ENCODE assay signal across 11 cellular contexts in the genomic region with DNA sequence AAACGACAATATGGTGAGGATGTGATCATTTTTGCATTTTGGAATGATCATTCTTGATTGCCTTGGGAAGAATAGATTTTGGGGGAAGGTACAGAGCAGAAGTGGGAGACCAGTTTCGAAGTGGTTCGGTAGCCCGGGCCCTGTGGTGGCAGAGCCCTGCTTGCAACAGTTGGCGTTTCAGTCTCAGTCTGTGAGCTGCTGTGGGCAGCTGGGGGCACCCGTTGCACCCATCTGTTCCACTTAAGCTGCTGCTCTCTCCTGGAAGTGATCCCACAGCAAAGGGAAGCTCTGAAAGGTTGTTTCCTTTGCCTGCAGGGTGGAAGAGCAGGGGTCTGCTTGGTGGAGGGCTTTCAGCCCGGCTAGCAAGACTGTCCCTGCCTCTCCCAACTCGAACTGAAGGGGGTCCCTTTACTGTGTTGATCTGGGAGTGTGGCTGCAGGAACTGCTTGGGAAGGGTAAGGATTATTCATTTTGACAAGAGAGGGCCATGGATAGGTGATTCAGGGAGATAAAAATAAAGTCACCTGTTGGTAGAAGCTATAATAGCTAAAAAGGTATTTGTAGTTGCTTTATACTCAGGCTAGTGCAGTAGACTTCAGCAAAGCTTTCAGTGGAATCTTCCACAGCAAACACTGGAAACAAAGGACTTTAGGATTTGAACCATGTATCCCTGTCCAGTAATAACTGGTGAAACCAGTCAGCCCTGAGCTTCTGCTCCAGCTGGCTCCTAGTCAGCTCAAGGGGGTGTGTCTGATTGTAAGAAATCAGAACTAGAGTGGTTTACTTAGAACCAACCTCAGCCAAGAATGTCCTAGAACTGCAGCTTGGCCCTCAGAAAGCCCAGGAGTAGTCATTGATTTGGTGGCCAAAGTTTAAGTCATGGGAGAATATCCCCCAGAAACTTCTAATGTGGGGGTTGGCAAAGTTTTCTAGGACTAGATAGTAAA. TPM values are rescaled to one million over a fixed set of nuclear protein-coding genes. Genes with fewer than 3 reads are reported as not detected.
A peak's percentile ranks its signal among the peaks of the same experiment; 100 is the strongest.
DNase-seq lines count a peak whose midpoint lies in the region; ATAC-seq lines count a peak whose summit lies in the region.
"Had no signal": no experiment of that assay in that cellular context is flagged by ENCODE, and none has a peak within 500 bp of the region (broad histone marks: within the 10 kb centered on the region; RNA-seq: fewer than 3 reads in every experiment).

No MANE protein-coding gene starts in this region.

- intact Hi-C loops in right cardiac atrium (cut with DNase I), result no loop called here
- intact Hi-C loops in sciatic nerve (cut with DNase I), result no loop called here

- no peak overlapping the region for H3K4me3 ChIP-seq in right cardiac atrium (ENCODE audit: low read length)

- no peaks in the 10 kb centered on the region for H3K27me3 ChIP-seq in right cardiac atrium (ENCODE audit: control insufficient read depth, insufficient read depth)

- H3K4me1 ChIP-seq in right cardiac atrium (ENCODE audit: control insufficient read depth, insufficient read depth, low read length), result peaks cover 28% of the 10 kb centered on the region

- ATAC-seq in right cardiac atrium (no peak), sciatic nerve (peak; percentile 63)

- peak; percentile 64 for DNase-seq in D341Med (ENCODE audit: low spot score)
- DNase-seq in NCI-H82 (lab: John Stamatoyannopoulos, UW), result peak; percentile 80
- peak; percentile 45 to 75 (median 61) for DNase-seq in right cardiac atrium
- no peak for DNase-seq in sciatic nerve (ENCODE audit: low spot score)
- no peak for DNase-seq in ecto neural progenitor cell (ENCODE audit: low spot score)
- no peak for DNase-seq in SKM-1 treated with dmso at 0.1 percent for 144 hours (lab: John Stamatoyannopoulos, UW; ENCODE audit: unreplicated experiment)
- DNase-seq in retina, result no peak
- DNase-seq in T-helper 9 cell, result no peak
- DNase-seq: activated gamma-delta T cell treated with Interleukin-2 at 50 U/mL for 16 hours; CD4-positive, alpha-beta memory T cell; NCI-H1417 had no signal

- 82% methylated on average over 8 of the region's 8 CpGs for WGBS in right cardiac atrium

- H3K9me3 ChIP-seq in right cardiac atrium (ENCODE audit: control insufficient read depth, low read length), result no peaks in the 10 kb centered on the region

- peak overlapping the region; percentile 75 for H3K27ac ChIP-seq in right cardiac atrium (ENCODE audit: low read length)

RNA-seq across cellular contexts. Expression of a gene that starts 53.1 kb away (rescaled TPM):
- total RNA-seq in right cardiac atrium (10 to 100 TPM; 61.5 to 82.7 (median 76.2) TPM), sciatic nerve (124 TPM)
- 39.8 TPM for polyA plus RNA-seq in right cardiac atrium

Comparison
In these comparisons a context has a peak if more than half of its experiments do, and no peak if none do; other contexts are left out.
1. DNase-seq: peak in D341Med (single experiment), NCI-H82 (single experiment) and right cardiac atrium (3 of 3); none in sciatic nerve (single experiment), ecto neural progenitor cell (single experiment), SKM-1 treated with dmso at 0.1 percent for 144 hours (single experiment), retina (single experiment) and T-helper 9 cell (single experiment).